1 cellular context compared by ENCODE assay signal in genomic region chr1:111553199-111553598, GRCh38.
TF ChIP-seq lines count a peak whose summit lies in the region.

No MANE protein-coding gene starts in this region.

TF ChIP-seq in K562, 482 proteins besides CTCF, POLR2A, EP300 and RAD21 (continued from another document):
- TF ChIP-seq BCLAF1 (IDR thresholded peaks at IDR 0.05; ENCODE audit: borderline replicate concordance in 1 of 2, control insufficient read depth in 1 of 2, low read depth in 2 of 2, low read length in 1 of 2) = no peak
